ENCODE assay signal across 21 cellular contexts in genomic region chr17:75703191-75703590, GRCh38.
"Had no signal": no experiment of that assay in that cellular context is flagged by ENCODE, and none has a peak within 500 bp of the region (broad histone marks: within the 10 kb centered on the region; RNA-seq: fewer than 3 reads in every experiment).

No MANE protein-coding gene starts in this region.

- DNase-seq: activated CD4-positive, alpha-beta memory T cell treated with anti-CD3 and anti-CD28 coated beads, Interleukin-2, amount 10 ng/mL, durations not matched to agents 7 days and 5 days; activated CD4-positive, alpha-beta T cell treated with anti-CD3 and anti-CD28 coated beads, Interleukin-2, amount 10 ng/mL, durations not matched to agents 7 days and 5 days; activated CD4-positive, CD25-positive, alpha-beta regulatory T cell treated with anti-CD3 and anti-CD28 coated beads, Interleukin-2, amount 50 U/mL, for 72 hours; activated gamma-delta T cell treated with Interleukin-2 at 50 U/mL for 16 hours; activated naive CD8-positive, alpha-beta T cell treated with anti-CD3 and anti-CD28 coated beads, Interleukin-2, amount 50 U/mL, for 24 hours; activated T-cell treated with anti-CD3 and anti-CD28 coated beads, Interleukin-2, amount 50 U/mL, for 4 hours; amygdala; colonic mucosa; effector memory CD4-positive, alpha-beta T cell; heart left ventricle; hypothalamus; immature natural killer cell; lower lobe of right lung; spleen; stimulated activated naive CD4-positive, alpha-beta T cell; T1000; transverse colon; WERI-Rb-1 had no signal

- H3K27ac ChIP-seq: colonic mucosa, heart left ventricle, lower lobe of right lung, spleen, transverse colon, WERI-Rb-1 had no signal

- ATAC-seq: activated naive CD8-positive, alpha-beta T cell treated with anti-CD3 and anti-CD28 coated beads, Interleukin-2, amount 50 U/mL, for 24 hours; activated T-cell treated with anti-CD3 and anti-CD28 coated beads, Interleukin-2, amount 50 U/mL, for 4 hours; activated T-helper 17 cell treated with anti-CD3 and anti-CD28 coated beads, Interleukin-2, amount 50 U/mL, for 72 hours; heart left ventricle; left lobe of liver; lower lobe of right lung; right cardiac atrium had no signal
